Comparison of ENCODE assay signal across 8 cellular contexts in genomic region chr3:48685603-48686511, GRCh38. TPM values are rescaled to one million over a fixed set of nuclear protein-coding genes. Genes with fewer than 3 reads are reported as not detected.
DNase-seq lines count a peak whose midpoint lies in the region; ATAC-seq and TF ChIP-seq lines count a peak whose summit lies in the region.

TSS of gene NCKIPSD (minus strand) at chr3:48685915. CDS start at chr3:48685807, 108 bp downstream.

- no peaks in the 10 kb centered on the region for H3K27me3 ChIP-seq in A673 (replicated peaks; ENCODE audit: insufficient read depth, low read depth, low read length, poor library complexity)
- no peaks in the 10 kb centered on the region for H3K27me3 ChIP-seq in smooth muscle cell (ENCODE audit: low read depth)

- WGBS in smooth muscle cell (ENCODE audit: low lambda C conversion rate): 2% methylated on average over 67 of the region's 97 CpGs

- H3K36me3 ChIP-seq in A673 (ENCODE audit: insufficient read depth, low read length, poor library complexity, severe bottlenecking) (peaks cover 14% of the 10 kb centered on the region), smooth muscle cell (ENCODE audit: low read depth) (peaks cover under 1% of the 10 kb centered on the region)

- DNase-seq in A673 (ENCODE audit: low spot score) (peak; percentile 75), NCI-H2196 (lab: John Stamatoyannopoulos, UW; ENCODE audit: unreplicated experiment) (peak; percentile 77), T47D (ENCODE audit: low read depth in 1 of 2, low spot score in 1 of 2) (peak; percentile 80 to 87), iPS-NIHi11 (ENCODE audit: low spot score) (peak; percentile 98), smooth muscle cell (lab: John Stamatoyannopoulos, UW; ENCODE audit: unreplicated experiment) (peak; percentile 69)

- H3K9me3 ChIP-seq in A673 (ENCODE audit: low read depth, low read length, poor library complexity, severe bottlenecking): no peaks in the 10 kb centered on the region
- H3K9me3 ChIP-seq in smooth muscle cell (replicated peaks; ENCODE audit: low read depth): no peaks in the 10 kb centered on the region

- H3K4me2 ChIP-seq in smooth muscle cell: peak within 1 kb of the TSS; percentile 94

- peak within 1 kb of the TSS; percentile 78 for H3K9ac ChIP-seq in smooth muscle cell (ENCODE audit: low read depth)

- no TSS peak for BruUV-seq in A673 (replicated peaks; lab: Mats Ljungman, UMichigan)

- POLR2A ChIA-PET in A673 (lab: Charles Lee; ENCODE audit: low non-redundant PET): no interaction called here

- intact Hi-C loops in A673 (cut with micrococcal nuclease; ENCODE audit: unreplicated experiment): no loop called here

- in situ Hi-C loops in T47D (cut with HindIII; ENCODE audit: low pct_unique_long_range_greater_than_20kb, low sequenced_read_pairs): no loop called here

- ATAC-seq in GM18511 (IDR thresholded peaks at IDR 0.05; ENCODE audit: unreplicated experiment): peak; percentile 81
- peak; percentile 71 for ATAC-seq in HG02981 (IDR thresholded peaks at IDR 0.05; ENCODE audit: unreplicated experiment)

- H2AFZ ChIP-seq in smooth muscle cell (ENCODE audit: low read depth): peak within 1 kb of the TSS; percentile 5

- H3K4me3 ChIP-seq in A673 (ENCODE audit: low read depth, low read length, poor library complexity, severe bottlenecking): peak within 1 kb of the TSS; percentile 71
- peak within 1 kb of the TSS; percentile 94 for H3K4me3 ChIP-seq in smooth muscle cell

- peaks cover 19% of the 10 kb centered on the region for H3K79me2 ChIP-seq in smooth muscle cell (ENCODE audit: low read depth)

- CTCF ChIA-PET in A673 (lab: Charles Lee): interaction anchor here (0.7 kb wide), 1 partner anchor 24 kb away, joined by 3 read pairs; no protein-coding TSS in a partner anchor

- TF ChIP-seq CTCF in A673 (conservative IDR thresholded peaks at IDR 0.05; ENCODE audit: low read depth, low read length): peak; percentile 56
- peak; percentile 97 for TF ChIP-seq CTCF in VCaP (conservative IDR thresholded peaks at IDR 0.05)
- peak; percentile 63 for TF ChIP-seq CTCF in smooth muscle cell (IDR thresholded peaks at IDR 0.05; ENCODE audit: borderline replicate concordance, insufficient read depth, poor library complexity, severe bottlenecking)

- peaks cover 28% of the 10 kb centered on the region for H3F3A ChIP-seq in smooth muscle cell (ENCODE audit: low read depth)

- H3K4me1 ChIP-seq in A673 (ENCODE audit: insufficient read depth, low read length, poor library complexity, severe bottlenecking) (peaks cover 16% of the 10 kb centered on the region), smooth muscle cell (ENCODE audit: low read depth) (peaks cover 11% of the 10 kb centered on the region)

- H3K27ac ChIP-seq in A673 (ENCODE audit: low read depth, low read length, poor library complexity, severe bottlenecking): peak within 1 kb of the TSS; percentile 74
- peak within 1 kb of the TSS; percentile 91 for H3K27ac ChIP-seq in VCaP
- no peak within 1 kb of the TSS for H3K27ac ChIP-seq in smooth muscle cell (ENCODE audit: low read depth)

- peaks cover 41% of the 10 kb centered on the region for H4K20me1 ChIP-seq in smooth muscle cell (ENCODE audit: low read depth)

RNA-seq across cellular contexts. Expression of gene NCKIPSD, which starts in this region (rescaled TPM):
- total RNA-seq in A673 (2021) (15.0 and 18.8 TPM in 2 replicates), smooth muscle cell (18.3 and 21.6 TPM in 2 replicates)
- polyA plus RNA-seq in smooth muscle cell: 13.8 and 21.9 TPM in 2 replicates
